23 cellular contexts compared by ENCODE assay signal in the genomic region with DNA sequence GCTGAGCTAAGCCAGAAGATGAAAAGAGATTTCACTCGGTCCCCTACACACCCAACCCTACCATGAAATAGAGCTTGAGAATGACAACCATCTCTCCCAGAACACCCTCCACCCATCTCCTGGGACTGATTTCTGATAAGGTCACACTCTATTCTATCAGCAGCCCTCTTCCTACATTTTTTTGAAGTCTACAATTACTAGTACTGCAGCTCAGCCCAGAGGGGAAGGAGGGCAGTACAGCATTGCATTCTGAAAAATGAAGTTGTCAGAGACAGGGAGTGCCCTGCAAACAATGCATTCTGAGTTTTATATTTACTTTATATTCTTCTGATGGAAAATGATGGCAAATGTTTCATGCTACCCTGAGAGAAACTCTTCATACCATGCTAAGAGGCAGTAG.
A peak's percentile ranks its signal among the peaks of the same experiment; 100 is the strongest.
DNase-seq lines count a peak whose midpoint lies in the region; TF ChIP-seq lines count a peak whose summit lies in the region.
"Had no signal": no experiment of that assay in that cellular context is flagged by ENCODE, and none has a peak within 500 bp of the region (broad histone marks: within the 10 kb centered on the region; RNA-seq: fewer than 3 reads in every experiment).

No MANE protein-coding gene starts in this region.

- no peaks in the 10 kb centered on the region for H3K27me3 Mint-ChIP-seq in activated naive CD4-positive, alpha-beta T cell treated with anti-CD3 and anti-CD28 coated beads, Interleukin-2, amount 10 ng/mL, durations not matched to agents 7 days and 5 days

- no peaks in the 10 kb centered on the region for H3K9me3 Mint-ChIP-seq in activated naive CD4-positive, alpha-beta T cell treated with anti-CD3 and anti-CD28 coated beads, Interleukin-2, amount 10 ng/mL, durations not matched to agents 7 days and 5 days
- H3K9me3 Mint-ChIP-seq: activated CD8-positive, alpha-beta T cell treated with anti-CD3 and anti-CD28 coated beads for 36 hours had no signal

- no peaks in the 10 kb centered on the region for H3K4me1 Mint-ChIP-seq in activated naive CD4-positive, alpha-beta T cell treated with anti-CD3 and anti-CD28 coated beads, Interleukin-2, amount 10 ng/mL, durations not matched to agents 7 days and 5 days

- CTCF ChIA-PET in activated naive CD4-positive, alpha-beta T cell treated with anti-CD3 and anti-CD28 coated beads, Interleukin-2, amount 10 ng/mL, durations not matched to agents 7 days and 5 days (lab: Charles Lee): no interaction called here

- H3K27me3 ChIP-seq in kidney epithelial cell (ENCODE audit: control insufficient read depth, insufficient read depth, low read length): no peaks in the 10 kb centered on the region
- H3K27me3 ChIP-seq: adrenal gland, BE2C had no signal

- DNase-seq in DMS53 (lab: John Stamatoyannopoulos, UW) (peak; percentile 62), DMS53 treated with DMSO at 0.1 percent for 48 hours (lab: John Stamatoyannopoulos, UW; ENCODE audit: unreplicated experiment) (no peak), choroid plexus epithelial cell (ENCODE audit: low read depth) (peak; percentile 50), kidney epithelial cell (ENCODE audit: low read depth) (no peak), Kasumi-1 (lab: John Stamatoyannopoulos, UW) (no peak), AG20443 (ENCODE audit: low spot score) (no peak), AG08395 (ENCODE audit: low spot score) (no peak)
- no peak for DNase-seq in activated naive CD4-positive, alpha-beta T cell treated with anti-CD3 and anti-CD28 coated beads, Interleukin-2, amount 10 ng/mL, durations not matched to agents 7 days and 5 days
- DNase-seq: activated CD8-positive, alpha-beta T cell treated with anti-CD3 and anti-CD28 coated beads for 36 hours; activated T-cell treated with anti-CD3 and anti-CD28 coated beads for 4 hours; adrenal gland; BE2C; caudate nucleus; DMS79 treated with DMSO at 0.1 percent for 48 hours; hippocampal formation; KBM-7; kidney; NCI-H1694 treated with DMSO at 0.1 percent for 48 hours; NCI-H526 treated with DMSO at 0.1 percent for 48 hours; nucleus accumbens; stimulated activated CD4-positive, alpha-beta T cell treated with anti-CD3 and anti-CD28 coated beads, Interleukin-4, amount 100 ng/mL, for 4 hours; stimulated activated naive CD8-positive, alpha-beta T cell treated with anti-CD3 and anti-CD28 coated beads, Interleukin-15, Interleukin-2, amounts not matched to agents 100 U/mL and 50 U/mL, for 24 hours; SW 1271 had no signal

- no peak overlapping the region for H3K27ac Mint-ChIP-seq in activated naive CD4-positive, alpha-beta T cell treated with anti-CD3 and anti-CD28 coated beads, Interleukin-2, amount 10 ng/mL, durations not matched to agents 7 days and 5 days
- H3K27ac Mint-ChIP-seq: activated CD8-positive, alpha-beta T cell treated with anti-CD3 and anti-CD28 coated beads for 36 hours had no signal

- TF ChIP-seq CTCF in choroid plexus epithelial cell (conservative IDR thresholded peaks at IDR 0.05; ENCODE audit: low read depth, low read length): peak; percentile 66
- TF ChIP-seq CTCF in kidney epithelial cell (IDR thresholded peaks at IDR 0.05; ENCODE audit: insufficient read depth, low read length, poor library complexity, severe bottlenecking): peak; percentile 7

- H3K36me3 Mint-ChIP-seq in activated naive CD4-positive, alpha-beta T cell treated with anti-CD3 and anti-CD28 coated beads, Interleukin-2, amount 10 ng/mL, durations not matched to agents 7 days and 5 days: no peaks in the 10 kb centered on the region

- H3K36me3 ChIP-seq in kidney epithelial cell (ENCODE audit: control insufficient read depth, insufficient read depth, low read length): no peaks in the 10 kb centered on the region
- H3K36me3 ChIP-seq: adrenal gland, BE2C had no signal

- H3K4me3 ChIP-seq in choroid plexus epithelial cell (ENCODE audit: low read depth, low read length) (no peak overlapping the region), kidney epithelial cell (ENCODE audit: low read depth, low read length) (no peak overlapping the region)
- H3K4me3 ChIP-seq: adrenal gland had no signal

- no peak overlapping the region for H3K4me3 Mint-ChIP-seq in activated naive CD4-positive, alpha-beta T cell treated with anti-CD3 and anti-CD28 coated beads, Interleukin-2, amount 10 ng/mL, durations not matched to agents 7 days and 5 days
- H3K4me3 Mint-ChIP-seq: activated CD8-positive, alpha-beta T cell treated with anti-CD3 and anti-CD28 coated beads for 36 hours had no signal

Comparison
In these comparisons a context has a peak if more than half of its experiments do, and no peak if none do; other contexts are left out.
1. DNase-seq: peak in DMS53 (single experiment) and choroid plexus epithelial cell (single experiment); none in DMS53 treated with DMSO at 0.1 percent for 48 hours (single experiment), kidney epithelial cell (single experiment), Kasumi-1 (0 of 2), AG20443 (single experiment), AG08395 (single experiment) and activated naive CD4-positive, alpha-beta T cell treated with anti-CD3 and anti-CD28 coated beads, Interleukin-2, amount 10 ng/mL, durations not matched to agents 7 days and 5 days (single experiment).